ENCODE assay signal across 13 cellular contexts in genomic region chr5:1118738-1119137, GRCh38. TPM values are rescaled to one million over a fixed set of nuclear protein-coding genes. Genes with fewer than 3 reads are reported as not detected.
DNase-seq lines count a peak whose midpoint lies in the region; ATAC-seq and TF ChIP-seq lines count a peak whose summit lies in the region.
"Had no signal": no experiment of that assay in that cellular context is flagged by ENCODE, and none has a peak within 500 bp of the region (broad histone marks: within the 10 kb centered on the region; RNA-seq: fewer than 3 reads in every experiment).

No MANE protein-coding gene starts in this region.

- no peaks in the 10 kb centered on the region for H3K36me3 Mint-ChIP-seq in activated naive CD4-positive, alpha-beta T cell treated with anti-CD3 and anti-CD28 coated beads, Interleukin-2, amount 50 U/mL, for 72 hours

- H3K27me3 ChIP-seq in transverse colon, result no peaks in the 10 kb centered on the region

- H3K9me3 ChIP-seq in transverse colon, result no peaks in the 10 kb centered on the region

- no peaks in the 10 kb centered on the region for H3K36me3 ChIP-seq in transverse colon

- intact Hi-C loops in transverse colon (cut with DNase I; ENCODE audit: low total_unique reads), result no loop called here

- peak overlapping the region in 1 of 2 donors; percentile 59 for H3K27ac Mint-ChIP-seq in activated naive CD4-positive, alpha-beta T cell treated with anti-CD3 and anti-CD28 coated beads, Interleukin-2, amount 50 U/mL, for 72 hours
- H3K27ac Mint-ChIP-seq: H9, nephron progenitor cell had no signal

- H3K4me3 ChIP-seq in transverse colon, result peak overlapping the region in 1 of 4 donors; percentile 12

- peaks cover 12 to 21% (median 18%) of the 10 kb centered on the region in 4 donors for H3K4me1 ChIP-seq in transverse colon

- TF ChIP-seq EP300 in transverse colon (IDR thresholded peaks at IDR 0.05; ENCODE audit: low read depth), result no peak

- no peak for TF ChIP-seq POLR2A in transverse colon (IDR thresholded peaks at IDR 0.05)

- H3K9me3 Mint-ChIP-seq in activated naive CD4-positive, alpha-beta T cell treated with anti-CD3 and anti-CD28 coated beads, Interleukin-2, amount 50 U/mL, for 72 hours, result no peaks in the 10 kb centered on the region
- H3K9me3 Mint-ChIP-seq: H9 had no signal

- no peak for TF ChIP-seq CTCF in transverse colon (IDR thresholded peaks at IDR 0.05)
- TF ChIP-seq CTCF in GM13977 (IDR thresholded peaks at IDR 0.05; ENCODE audit: extremely low read depth, insufficient read depth, missing control alignments), result no peak

- ATAC-seq in activated naive CD4-positive, alpha-beta T cell treated with anti-CD3 and anti-CD28 coated beads, Interleukin-2, amount 50 U/mL, for 72 hours, result peak; percentile 5 to 18

- in situ Hi-C loops in transverse colon (cut with MboI; ENCODE audit: low pct_ligation_motif_present in 1 of 4, low pct_unique_long_range_greater_than_20kb in 1 of 4, low sequenced_read_pairs in 3 of 4) (no loop called here), GM13977 (cut with MboI; ENCODE audit: low pct_unique_long_range_greater_than_20kb, low sequenced_read_pairs, unreplicated experiment) (loop anchor here (25.0 kb wide), 1 partner anchor 181 kb away; no protein-coding TSS in a partner anchor)

- 30% methylated on average over 14 of the region's 15 CpGs; no CpG with 5 or more reads in 1 of the 2 donors for WGBS in transverse colon (ENCODE audit: low coverage in 1 of 2), 2 donors

- DNase-seq in activated naive CD4-positive, alpha-beta T cell treated with anti-CD3 and anti-CD28 coated beads, Interleukin-2, amount 50 U/mL, for 72 hours (ENCODE audit: low spot score in 2 of 2), result no peak
- no peak for DNase-seq in activated naive CD4-positive, alpha-beta T cell treated with Interleukin-2 at 50 U/mL for 16 hours
- DNase-seq in SW480 (ENCODE audit: low spot score) (peak; percentile 40), kidney tubule cell (ENCODE audit: low spot score) (peak; percentile 48), transverse colon (peak; percentile 73), cerebellar cortex (ENCODE audit: low spot score) (no peak), GM13977 (ENCODE audit: low spot score) (no peak), GM19238 (ENCODE audit: insufficient read length, low spot score) (no peak)
- DNase-seq: activated CD4-positive, alpha-beta T cell treated with anti-CD3 and anti-CD28 coated beads, Interleukin-2, amount 50 U/mL, for 48 hours; AML-193; foreskin melanocyte; H9; nephron progenitor cell had no signal

- peak overlapping the region; percentile 7 to 72 (median 36) for H3K27ac ChIP-seq in transverse colon

RNA-seq across cellular contexts. Expression of gene SLC12A7, which starts 6.9 kb away (rescaled TPM):
- total RNA-seq in activated naive CD4-positive, alpha-beta T cell treated with anti-CD3 and anti-CD28 coated beads, Interleukin-2, amount 50 U/mL, for 72 hours, result 10 to 100 TPM; 19.5 to 74.7 TPM
- total RNA-seq in transverse colon, result 100 to 1,000 TPM in 1 of 4 donors, 10 to 100 TPM in 3; 60.7 to 144 (median 61.4) TPM

Comparison
In these comparisons a context has a peak if more than half of its experiments do, and no peak if none do; other contexts are left out.
1. DNase-seq: peak in SW480 (single experiment), kidney tubule cell (single experiment) and transverse colon (single experiment); none in activated naive CD4-positive, alpha-beta T cell treated with anti-CD3 and anti-CD28 coated beads, Interleukin-2, amount 50 U/mL, for 72 hours (0 of 2), activated naive CD4-positive, alpha-beta T cell treated with Interleukin-2 at 50 U/mL for 16 hours (single experiment), cerebellar cortex (single experiment), GM13977 (single experiment) and GM19238 (single experiment).